ENCODE assay signal across 27 cellular contexts in the genomic region with DNA sequence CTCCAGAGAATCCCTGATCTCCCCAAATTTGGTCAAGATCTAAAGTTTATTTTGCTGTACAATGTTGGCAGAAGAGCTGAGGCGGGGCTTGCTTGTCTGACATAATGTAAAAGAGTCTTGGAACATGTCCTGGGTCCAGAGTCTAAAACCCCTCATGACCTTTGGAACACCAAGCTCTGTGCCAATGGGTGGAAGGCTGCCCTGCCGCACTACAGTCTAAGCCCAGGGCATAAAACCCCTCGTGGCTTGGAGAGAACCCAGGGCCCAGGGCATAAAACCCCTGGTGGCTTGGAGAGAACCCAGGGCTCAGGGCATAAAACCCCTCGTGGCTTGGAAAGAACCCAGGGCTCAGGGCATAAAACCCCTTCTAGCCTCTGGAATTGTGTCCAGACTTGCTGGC.
"Had no signal": no experiment of that assay in that cellular context is flagged by ENCODE, and none has a peak within 500 bp of the region (broad histone marks: within the 10 kb centered on the region; RNA-seq: fewer than 3 reads in every experiment).

No MANE protein-coding gene starts in this region.

- DNase-seq: activated CD4-positive, alpha-beta memory T cell treated with anti-CD3 and anti-CD28 coated beads for 36 hours; activated CD4-positive, alpha-beta T cell treated with anti-CD3 and anti-CD28 coated beads, Interleukin-2, amount 10 ng/mL, durations not matched to agents 24 days and 14 days; activated CD4-positive, CD25-positive, alpha-beta regulatory T cell treated with anti-CD3 and anti-CD28 coated beads, Interleukin-2, amount 50 U/mL, for 72 hours; activated CD8-positive, alpha-beta memory T cell treated with anti-CD3 and anti-CD28 coated beads, Interleukin-2, amount 50 U/mL, for 4 hours; activated effector memory CD4-positive, alpha-beta T cell treated with anti-CD3 and anti-CD28 coated beads, Interleukin-2, amount 50 U/mL, for 16 hours; activated naive CD4-positive, alpha-beta T cell treated with anti-CD3 and anti-CD28 coated beads for 36 hours; activated naive CD8-positive, alpha-beta T cell treated with anti-CD3 and anti-CD28 coated beads for 36 hours; activated T-cell treated with anti-CD3 and anti-CD28 coated beads, Interleukin-2, amount 50 U/mL, for 1 hour; adrenal gland; dorsolateral prefrontal cortex; effector memory CD4-positive, alpha-beta T cell; foreskin fibroblast; immature natural killer cell; naive thymus-derived CD4-positive, alpha-beta T cell; stimulated activated CD4-positive, alpha-beta T cell treated with anti-CD3 and anti-CD28 coated beads, Interleukin-2, amount 100 ng/mL, for 48 hours; stimulated activated naive CD4-positive, alpha-beta T cell treated with Interleukin-2 at 50 U/mL for 16 hours; SW 1271; transverse colon had no signal

- H3K4me1 ChIP-seq: adrenal gland, heart left ventricle, left lung, pancreas, right atrium auricular region, transverse colon had no signal

- ATAC-seq: esophagus mucosa; heart left ventricle; left lung; naive thymus-derived CD4-positive, alpha-beta T cell; pancreas had no signal

- H3K9me3 ChIP-seq: adrenal gland, heart left ventricle, left lung, pancreas, right atrium auricular region, transverse colon had no signal

- H3K27ac ChIP-seq: adrenal gland, cardiac muscle cell, coronary artery, dorsolateral prefrontal cortex, heart left ventricle, left lung, pancreas, right atrium auricular region, transverse colon had no signal

- H3K4me3 ChIP-seq: adrenal gland, cardiac muscle cell, coronary artery, dorsolateral prefrontal cortex, heart left ventricle, left lung, lung, pancreas, right atrium auricular region, transverse colon had no signal

- FAIRE-seq: endothelial cell of umbilical vein, pancreas had no signal

- H3K27me3 ChIP-seq: adrenal gland, cardiac muscle cell, dorsolateral prefrontal cortex, heart left ventricle, left lung, pancreas, right atrium auricular region, transverse colon had no signal
